In the genomic region with DNA sequence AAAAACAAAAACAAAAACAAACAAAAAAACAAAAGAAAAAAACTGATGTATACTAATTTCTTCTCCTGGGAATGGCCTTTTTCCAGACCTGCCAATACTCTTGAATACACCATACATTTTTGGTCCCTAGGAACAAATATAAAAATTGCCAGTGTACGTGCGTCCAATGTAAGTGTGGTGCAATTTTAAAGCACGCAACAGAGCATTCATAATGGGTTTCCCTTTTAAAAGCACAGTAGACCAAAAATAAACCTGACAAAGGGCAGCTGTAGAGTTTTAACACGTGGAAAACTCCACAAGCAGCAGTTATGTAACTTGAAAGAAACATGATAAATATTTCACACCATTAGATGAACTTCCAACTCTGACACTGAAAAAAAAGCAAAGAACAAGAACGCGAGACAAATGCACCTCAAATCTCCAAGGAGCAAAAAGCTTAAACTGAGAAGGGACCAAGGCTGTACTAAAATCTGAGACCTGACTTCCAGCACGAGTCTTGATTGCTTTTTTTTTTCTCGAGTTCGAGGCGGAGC, we compare ENCODE assay signal across 1 cellular context.
TF ChIP-seq lines count a peak whose summit lies in the region.

No MANE protein-coding gene starts in this region.

TF ChIP-seq in GM23338, 12 proteins besides CTCF, POLR2A, EP300 and RAD21 (continued from another document):
- TF ChIP-seq, protein P1, sequence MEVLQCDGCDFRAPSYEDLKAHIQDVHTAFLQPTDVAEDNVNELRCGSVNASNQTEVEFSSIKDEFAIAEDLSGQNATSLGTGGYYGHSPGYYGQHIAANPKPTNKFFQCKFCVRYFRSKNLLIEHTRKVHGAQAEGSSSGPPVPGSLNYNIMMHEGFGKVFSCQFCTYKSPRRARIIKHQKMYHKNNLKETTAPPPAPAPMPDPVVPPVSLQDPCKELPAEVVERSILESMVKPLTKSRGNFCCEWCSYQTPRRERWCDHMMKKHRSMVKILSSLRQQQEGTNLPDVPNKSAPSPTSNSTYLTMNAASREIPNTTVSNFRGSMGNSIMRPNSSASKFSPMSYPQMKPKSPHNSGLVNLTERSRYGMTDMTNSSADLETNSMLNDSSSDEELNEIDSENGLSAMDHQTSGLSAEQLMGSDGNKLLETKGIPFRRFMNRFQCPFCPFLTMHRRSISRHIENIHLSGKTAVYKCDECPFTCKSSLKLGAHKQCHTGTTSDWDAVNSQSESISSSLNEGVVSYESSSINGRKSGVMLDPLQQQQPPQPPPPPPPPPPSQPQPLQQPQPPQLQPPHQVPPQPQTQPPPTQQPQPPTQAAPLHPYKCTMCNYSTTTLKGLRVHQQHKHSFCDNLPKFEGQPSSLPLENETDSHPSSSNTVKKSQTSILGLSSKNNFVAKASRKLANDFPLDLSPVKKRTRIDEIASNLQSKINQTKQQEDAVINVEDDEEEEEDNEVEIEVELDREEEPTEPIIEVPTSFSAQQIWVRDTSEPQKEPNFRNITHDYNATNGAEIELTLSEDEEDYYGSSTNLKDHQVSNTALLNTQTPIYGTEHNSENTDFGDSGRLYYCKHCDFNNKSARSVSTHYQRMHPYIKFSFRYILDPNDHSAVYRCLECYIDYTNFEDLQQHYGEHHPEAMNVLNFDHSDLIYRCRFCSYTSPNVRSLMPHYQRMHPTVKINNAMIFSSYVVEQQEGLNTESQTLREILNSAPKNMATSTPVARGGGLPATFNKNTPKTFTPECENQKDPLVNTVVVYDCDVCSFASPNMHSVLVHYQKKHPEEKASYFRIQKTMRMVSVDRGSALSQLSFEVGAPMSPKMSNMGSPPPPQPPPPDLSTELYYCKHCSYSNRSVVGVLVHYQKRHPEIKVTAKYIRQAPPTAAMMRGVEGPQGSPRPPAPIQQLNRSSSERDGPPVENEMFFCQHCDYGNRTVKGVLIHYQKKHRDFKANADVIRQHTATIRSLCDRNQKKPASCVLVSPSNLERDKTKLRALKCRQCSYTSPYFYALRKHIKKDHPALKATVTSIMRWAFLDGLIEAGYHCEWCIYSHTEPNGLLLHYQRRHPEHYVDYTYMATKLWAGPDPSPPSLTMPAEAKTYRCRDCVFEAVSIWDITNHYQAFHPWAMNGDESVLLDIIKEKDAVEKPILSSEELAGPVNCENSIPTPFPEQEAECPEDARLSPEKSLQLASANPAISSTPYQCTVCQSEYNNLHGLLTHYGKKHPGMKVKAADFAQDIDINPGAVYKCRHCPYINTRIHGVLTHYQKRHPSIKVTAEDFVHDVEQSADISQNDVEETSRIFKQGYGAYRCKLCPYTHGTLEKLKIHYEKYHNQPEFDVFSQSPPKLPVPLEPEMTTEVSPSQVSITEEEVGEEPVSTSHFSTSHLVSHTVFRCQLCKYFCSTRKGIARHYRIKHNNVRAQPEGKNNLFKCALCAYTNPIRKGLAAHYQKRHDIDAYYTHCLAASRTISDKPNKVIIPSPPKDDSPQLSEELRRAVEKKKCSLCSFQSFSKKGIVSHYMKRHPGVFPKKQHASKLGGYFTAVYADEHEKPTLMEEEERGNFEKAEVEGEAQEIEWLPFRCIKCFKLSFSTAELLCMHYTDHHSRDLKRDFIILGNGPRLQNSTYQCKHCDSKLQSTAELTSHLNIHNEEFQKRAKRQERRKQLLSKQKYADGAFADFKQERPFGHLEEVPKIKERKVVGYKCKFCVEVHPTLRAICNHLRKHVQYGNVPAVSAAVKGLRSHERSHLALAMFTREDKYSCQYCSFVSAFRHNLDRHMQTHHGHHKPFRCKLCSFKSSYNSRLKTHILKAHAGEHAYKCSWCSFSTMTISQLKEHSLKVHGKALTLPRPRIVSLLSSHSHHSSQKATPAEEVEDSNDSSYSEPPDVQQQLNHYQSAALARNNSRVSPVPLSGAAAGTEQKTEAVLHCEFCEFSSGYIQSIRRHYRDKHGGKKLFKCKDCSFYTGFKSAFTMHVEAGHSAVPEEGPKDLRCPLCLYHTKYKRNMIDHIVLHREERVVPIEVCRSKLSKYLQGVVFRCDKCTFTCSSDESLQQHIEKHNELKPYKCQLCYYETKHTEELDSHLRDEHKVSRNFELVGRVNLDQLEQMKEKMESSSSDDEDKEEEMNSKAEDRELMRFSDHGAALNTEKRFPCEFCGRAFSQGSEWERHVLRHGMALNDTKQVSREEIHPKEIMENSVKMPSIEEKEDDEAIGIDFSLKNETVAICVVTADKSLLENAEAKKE (CRISPR knock-in tag; IDR thresholded peaks at IDR 0.05): no peak
- TF ChIP-seq, protein P2, sequence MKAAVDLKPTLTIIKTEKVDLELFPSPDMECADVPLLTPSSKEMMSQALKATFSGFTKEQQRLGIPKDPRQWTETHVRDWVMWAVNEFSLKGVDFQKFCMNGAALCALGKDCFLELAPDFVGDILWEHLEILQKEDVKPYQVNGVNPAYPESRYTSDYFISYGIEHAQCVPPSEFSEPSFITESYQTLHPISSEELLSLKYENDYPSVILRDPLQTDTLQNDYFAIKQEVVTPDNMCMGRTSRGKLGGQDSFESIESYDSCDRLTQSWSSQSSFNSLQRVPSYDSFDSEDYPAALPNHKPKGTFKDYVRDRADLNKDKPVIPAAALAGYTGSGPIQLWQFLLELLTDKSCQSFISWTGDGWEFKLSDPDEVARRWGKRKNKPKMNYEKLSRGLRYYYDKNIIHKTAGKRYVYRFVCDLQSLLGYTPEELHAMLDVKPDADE (IDR thresholded peaks at IDR 0.05): no peak
- TF ChIP-seq EZH2phosphoT487 (IDR thresholded peaks at IDR 0.05; ENCODE audit: unreplicated experiment) (no peak), EZH2 (IDR thresholded peaks at IDR 0.05; ENCODE audit: low read depth, unreplicated experiment) (no peak), JUNB (IDR thresholded peaks at IDR 0.05; ENCODE audit: unreplicated experiment) (no peak)
- TF ChIP-seq, protein P3, sequence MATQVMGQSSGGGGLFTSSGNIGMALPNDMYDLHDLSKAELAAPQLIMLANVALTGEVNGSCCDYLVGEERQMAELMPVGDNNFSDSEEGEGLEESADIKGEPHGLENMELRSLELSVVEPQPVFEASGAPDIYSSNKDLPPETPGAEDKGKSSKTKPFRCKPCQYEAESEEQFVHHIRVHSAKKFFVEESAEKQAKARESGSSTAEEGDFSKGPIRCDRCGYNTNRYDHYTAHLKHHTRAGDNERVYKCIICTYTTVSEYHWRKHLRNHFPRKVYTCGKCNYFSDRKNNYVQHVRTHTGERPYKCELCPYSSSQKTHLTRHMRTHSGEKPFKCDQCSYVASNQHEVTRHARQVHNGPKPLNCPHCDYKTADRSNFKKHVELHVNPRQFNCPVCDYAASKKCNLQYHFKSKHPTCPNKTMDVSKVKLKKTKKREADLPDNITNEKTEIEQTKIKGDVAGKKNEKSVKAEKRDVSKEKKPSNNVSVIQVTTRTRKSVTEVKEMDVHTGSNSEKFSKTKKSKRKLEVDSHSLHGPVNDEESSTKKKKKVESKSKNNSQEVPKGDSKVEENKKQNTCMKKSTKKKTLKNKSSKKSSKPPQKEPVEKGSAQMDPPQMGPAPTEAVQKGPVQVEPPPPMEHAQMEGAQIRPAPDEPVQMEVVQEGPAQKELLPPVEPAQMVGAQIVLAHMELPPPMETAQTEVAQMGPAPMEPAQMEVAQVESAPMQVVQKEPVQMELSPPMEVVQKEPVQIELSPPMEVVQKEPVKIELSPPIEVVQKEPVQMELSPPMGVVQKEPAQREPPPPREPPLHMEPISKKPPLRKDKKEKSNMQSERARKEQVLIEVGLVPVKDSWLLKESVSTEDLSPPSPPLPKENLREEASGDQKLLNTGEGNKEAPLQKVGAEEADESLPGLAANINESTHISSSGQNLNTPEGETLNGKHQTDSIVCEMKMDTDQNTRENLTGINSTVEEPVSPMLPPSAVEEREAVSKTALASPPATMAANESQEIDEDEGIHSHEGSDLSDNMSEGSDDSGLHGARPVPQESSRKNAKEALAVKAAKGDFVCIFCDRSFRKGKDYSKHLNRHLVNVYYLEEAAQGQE (IDR thresholded peaks at IDR 0.05; ENCODE audit: unreplicated experiment): no peak
